ENCODE assay signal across 1 cellular context in genomic region chr17:15512310-15512709, GRCh38.
TF ChIP-seq lines count a peak whose summit lies in the region.

No MANE protein-coding gene starts in this region.

TF ChIP-seq in K562, 482 proteins besides CTCF, POLR2A, EP300 and RAD21 (continued from another document):
- TF ChIP-seq, protein P1, sequence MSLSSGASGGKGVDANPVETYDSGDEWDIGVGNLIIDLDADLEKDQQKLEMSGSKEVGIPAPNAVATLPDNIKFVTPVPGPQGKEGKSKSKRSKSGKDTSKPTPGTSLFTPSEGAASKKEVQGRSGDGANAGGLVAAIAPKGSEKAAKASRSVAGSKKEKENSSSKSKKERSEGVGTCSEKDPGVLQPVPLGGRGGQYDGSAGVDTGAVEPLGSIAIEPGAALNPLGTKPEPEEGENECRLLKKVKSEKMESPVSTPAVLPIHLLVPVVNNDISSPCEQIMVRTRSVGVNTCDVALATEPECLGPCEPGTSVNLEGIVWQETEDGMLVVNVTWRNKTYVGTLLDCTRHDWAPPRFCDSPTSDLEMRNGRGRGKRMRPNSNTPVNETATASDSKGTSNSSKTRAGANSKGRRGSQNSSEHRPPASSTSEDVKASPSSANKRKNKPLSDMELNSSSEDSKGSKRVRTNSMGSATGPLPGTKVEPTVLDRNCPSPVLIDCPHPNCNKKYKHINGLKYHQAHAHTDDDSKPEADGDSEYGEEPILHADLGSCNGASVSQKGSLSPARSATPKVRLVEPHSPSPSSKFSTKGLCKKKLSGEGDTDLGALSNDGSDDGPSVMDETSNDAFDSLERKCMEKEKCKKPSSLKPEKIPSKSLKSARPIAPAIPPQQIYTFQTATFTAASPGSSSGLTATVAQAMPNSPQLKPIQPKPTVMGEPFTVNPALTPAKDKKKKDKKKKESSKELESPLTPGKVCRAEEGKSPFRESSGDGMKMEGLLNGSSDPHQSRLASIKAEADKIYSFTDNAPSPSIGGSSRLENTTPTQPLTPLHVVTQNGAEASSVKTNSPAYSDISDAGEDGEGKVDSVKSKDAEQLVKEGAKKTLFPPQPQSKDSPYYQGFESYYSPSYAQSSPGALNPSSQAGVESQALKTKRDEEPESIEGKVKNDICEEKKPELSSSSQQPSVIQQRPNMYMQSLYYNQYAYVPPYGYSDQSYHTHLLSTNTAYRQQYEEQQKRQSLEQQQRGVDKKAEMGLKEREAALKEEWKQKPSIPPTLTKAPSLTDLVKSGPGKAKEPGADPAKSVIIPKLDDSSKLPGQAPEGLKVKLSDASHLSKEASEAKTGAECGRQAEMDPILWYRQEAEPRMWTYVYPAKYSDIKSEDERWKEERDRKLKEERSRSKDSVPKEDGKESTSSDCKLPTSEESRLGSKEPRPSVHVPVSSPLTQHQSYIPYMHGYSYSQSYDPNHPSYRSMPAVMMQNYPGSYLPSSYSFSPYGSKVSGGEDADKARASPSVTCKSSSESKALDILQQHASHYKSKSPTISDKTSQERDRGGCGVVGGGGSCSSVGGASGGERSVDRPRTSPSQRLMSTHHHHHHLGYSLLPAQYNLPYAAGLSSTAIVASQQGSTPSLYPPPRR (CRISPR knock-in tag; IDR thresholded peaks at IDR 0.05; ENCODE audit: borderline replicate concordance), result no peak
- no peak for TF ChIP-seq MTA2 (IDR thresholded peaks at IDR 0.05; ENCODE audit: low read depth)
- TF ChIP-seq, protein P2, sequence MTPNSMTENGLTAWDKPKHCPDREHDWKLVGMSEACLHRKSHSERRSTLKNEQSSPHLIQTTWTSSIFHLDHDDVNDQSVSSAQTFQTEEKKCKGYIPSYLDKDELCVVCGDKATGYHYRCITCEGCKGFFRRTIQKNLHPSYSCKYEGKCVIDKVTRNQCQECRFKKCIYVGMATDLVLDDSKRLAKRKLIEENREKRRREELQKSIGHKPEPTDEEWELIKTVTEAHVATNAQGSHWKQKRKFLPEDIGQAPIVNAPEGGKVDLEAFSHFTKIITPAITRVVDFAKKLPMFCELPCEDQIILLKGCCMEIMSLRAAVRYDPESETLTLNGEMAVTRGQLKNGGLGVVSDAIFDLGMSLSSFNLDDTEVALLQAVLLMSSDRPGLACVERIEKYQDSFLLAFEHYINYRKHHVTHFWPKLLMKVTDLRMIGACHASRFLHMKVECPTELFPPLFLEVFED (CRISPR knock-in tag; conservative IDR thresholded peaks at IDR 0.05), result no peak
- TF ChIP-seq ZZZ3 (IDR thresholded peaks at IDR 0.05), result no peak
- TF ChIP-seq, protein P3, sequence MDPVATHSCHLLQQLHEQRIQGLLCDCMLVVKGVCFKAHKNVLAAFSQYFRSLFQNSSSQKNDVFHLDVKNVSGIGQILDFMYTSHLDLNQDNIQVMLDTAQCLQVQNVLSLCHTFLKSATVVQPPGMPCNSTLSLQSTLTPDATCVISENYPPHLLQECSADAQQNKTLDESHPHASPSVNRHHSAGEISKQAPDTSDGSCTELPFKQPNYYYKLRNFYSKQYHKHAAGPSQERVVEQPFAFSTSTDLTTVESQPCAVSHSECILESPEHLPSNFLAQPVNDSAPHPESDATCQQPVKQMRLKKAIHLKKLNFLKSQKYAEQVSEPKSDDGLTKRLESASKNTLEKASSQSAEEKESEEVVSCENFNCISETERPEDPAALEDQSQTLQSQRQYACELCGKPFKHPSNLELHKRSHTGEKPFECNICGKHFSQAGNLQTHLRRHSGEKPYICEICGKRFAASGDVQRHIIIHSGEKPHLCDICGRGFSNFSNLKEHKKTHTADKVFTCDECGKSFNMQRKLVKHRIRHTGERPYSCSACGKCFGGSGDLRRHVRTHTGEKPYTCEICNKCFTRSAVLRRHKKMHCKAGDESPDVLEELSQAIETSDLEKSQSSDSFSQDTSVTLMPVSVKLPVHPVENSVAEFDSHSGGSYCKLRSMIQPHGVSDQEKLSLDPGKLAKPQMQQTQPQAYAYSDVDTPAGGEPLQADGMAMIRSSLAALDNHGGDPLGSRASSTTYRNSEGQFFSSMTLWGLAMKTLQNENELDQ (CRISPR knock-in tag; IDR thresholded peaks at IDR 0.05; ENCODE audit: borderline replicate concordance), result no peak
- TF ChIP-seq SAFB (IDR thresholded peaks at IDR 0.05; ENCODE audit: borderline replicate concordance, low read depth, low read length), result no peak
- TF ChIP-seq NR2C2 (CRISPR knock-in tag; IDR thresholded peaks at IDR 0.05), result no peak
- TF ChIP-seq NR2C2 (tag; IDR thresholded peaks at IDR 0.05), result no peak
- TF ChIP-seq RFX1 (IDR thresholded peaks at IDR 0.05), result peak; percentile 36; the same call in 1 of the 2 replicates
